In genomic region chr16:82439678-82440293, GRCh38 we compare ENCODE assay signal across 12 cellular contexts.
DNase-seq lines count a peak whose midpoint lies in the region; ATAC-seq and TF ChIP-seq lines count a peak whose summit lies in the region.
"Had no signal": no experiment of that assay in that cellular context is flagged by ENCODE, and none has a peak within 500 bp of the region (broad histone marks: within the 10 kb centered on the region; RNA-seq: fewer than 3 reads in every experiment).

No MANE protein-coding gene starts in this region.

- peaks cover 12% of the 10 kb centered on the region for H3K9me3 ChIP-seq in endodermal cell (ENCODE audit: control insufficient read depth, low read length)
- H3K9me3 ChIP-seq: esophagus squamous epithelium, pancreas had no signal

- no peak overlapping the region for H3K4me3 ChIP-seq in endodermal cell (ENCODE audit: low read length)
- H3K4me3 ChIP-seq: esophagus squamous epithelium, pancreas had no signal

- peak; percentile 79 for TF ChIP-seq CTCF in endodermal cell (conservative IDR thresholded peaks at IDR 0.05)

- peaks cover 19% of the 10 kb centered on the region for H3K4me1 ChIP-seq in endodermal cell (ENCODE audit: control insufficient read depth, insufficient read depth, low read length)
- H3K4me1 ChIP-seq: esophagus squamous epithelium, pancreas had no signal

- no peaks in the 10 kb centered on the region for H3K36me3 Mint-ChIP-seq in endodermal cell (ENCODE audit: low read depth)
- H3K36me3 Mint-ChIP-seq in stimulated activated effector memory CD8-positive, alpha-beta T cell treated with anti-CD3 and anti-CD28 coated beads, Interleukin-12 subunit alpha, Interleukin-12 subunit beta, amount 100 ng/mL, for 72 hours = no peaks in the 10 kb centered on the region

- no peaks in the 10 kb centered on the region for H3K9me3 Mint-ChIP-seq in endodermal cell
- H3K9me3 Mint-ChIP-seq in stimulated activated effector memory CD8-positive, alpha-beta T cell treated with anti-CD3 and anti-CD28 coated beads, Interleukin-12 subunit alpha, Interleukin-12 subunit beta, amount 100 ng/mL, for 72 hours = no peaks in the 10 kb centered on the region

- H3K9ac ChIP-seq in endodermal cell (ENCODE audit: extremely low read depth, low read length, poor library complexity, severe bottlenecking) = peak overlapping the region; percentile 33

- no peaks in the 10 kb centered on the region for H3K36me3 ChIP-seq in endodermal cell (ENCODE audit: control insufficient read depth, insufficient read depth, low read length)
- H3K36me3 ChIP-seq: esophagus squamous epithelium, pancreas had no signal

- H3K27me3 ChIP-seq in endodermal cell (ENCODE audit: control insufficient read depth, insufficient read depth, low read length, poor library complexity, severe bottlenecking) = no peaks in the 10 kb centered on the region

- peak overlapping the region; percentile 93 for H3K27ac Mint-ChIP-seq in endodermal cell
- no peak overlapping the region for H3K27ac Mint-ChIP-seq in stimulated activated effector memory CD8-positive, alpha-beta T cell treated with anti-CD3 and anti-CD28 coated beads, Interleukin-12 subunit alpha, Interleukin-12 subunit beta, amount 100 ng/mL, for 72 hours

- peaks cover 7% of the 10 kb centered on the region for H3K27me3 Mint-ChIP-seq in endodermal cell (ENCODE audit: insufficient read depth)

- DNase-seq in NCI-H82 (lab: John Stamatoyannopoulos, UW) (peak; percentile 24), NCI-H82 treated with DMSO at 0.1 percent for 48 hours (lab: John Stamatoyannopoulos, UW; ENCODE audit: unreplicated experiment) (no peak), M059J (ENCODE audit: low read depth) (peak; percentile 4), endodermal cell (peak; percentile 73), T-helper 2 cell (no peak), epidermal melanocyte (ENCODE audit: insufficient read length, low spot score) (no peak)
- no peak for DNase-seq in stimulated activated effector memory CD8-positive, alpha-beta T cell treated with anti-CD3 and anti-CD28 coated beads, Interleukin-12 subunit alpha, Interleukin-12 subunit beta, amount 100 ng/mL, for 72 hours (ENCODE audit: low spot score in 2 of 2)
- DNase-seq: activated T-cell treated with anti-CD3 and anti-CD28 coated beads for 4 hours; esophagus squamous epithelium; pancreas; stimulated activated naive CD4-positive, alpha-beta T cell had no signal

- ATAC-seq in stimulated activated effector memory CD8-positive, alpha-beta T cell treated with anti-CD3 and anti-CD28 coated beads, Interleukin-12 subunit alpha, Interleukin-12 subunit beta, amount 100 ng/mL, for 72 hours = peak; percentile 37
- no peak for ATAC-seq in GM21529 (IDR thresholded peaks at IDR 0.05; ENCODE audit: unreplicated experiment)

- H3K27ac ChIP-seq in endodermal cell (ENCODE audit: low read depth, low read length) = peak overlapping the region; percentile 50
- H3K27ac ChIP-seq: esophagus squamous epithelium, pancreas had no signal

- H3K4me3 Mint-ChIP-seq in endodermal cell = peak overlapping the region; percentile 15
- no peak overlapping the region for H3K4me3 Mint-ChIP-seq in stimulated activated effector memory CD8-positive, alpha-beta T cell treated with anti-CD3 and anti-CD28 coated beads, Interleukin-12 subunit alpha, Interleukin-12 subunit beta, amount 100 ng/mL, for 72 hours

- peaks cover 32% of the 10 kb centered on the region for H3K4me1 Mint-ChIP-seq in endodermal cell
- H3K4me1 Mint-ChIP-seq in stimulated activated effector memory CD8-positive, alpha-beta T cell treated with anti-CD3 and anti-CD28 coated beads, Interleukin-12 subunit alpha, Interleukin-12 subunit beta, amount 100 ng/mL, for 72 hours = no peaks in the 10 kb centered on the region

- WGBS in endodermal cell (ENCODE audit: insufficient coverage in 1 of 2, insufficient read length in 1 of 2), 2 experiments = 77 to 82% methylated on average over 2 to 7 of the region's 7 CpGs

Comparison
In these comparisons a context has a peak if more than half of its experiments do, and no peak if none do; other contexts are left out.
1. DNase-seq: peak in NCI-H82 (single experiment), M059J (single experiment) and endodermal cell (single experiment); none in NCI-H82 treated with DMSO at 0.1 percent for 48 hours (single experiment), stimulated activated effector memory CD8-positive, alpha-beta T cell treated with anti-CD3 and anti-CD28 coated beads, Interleukin-12 subunit alpha, Interleukin-12 subunit beta, amount 100 ng/mL, for 72 hours (0 of 2), T-helper 2 cell (0 of 5) and epidermal melanocyte (single experiment).